ENCODE assay signal across 9 cellular contexts in the genomic region with DNA sequence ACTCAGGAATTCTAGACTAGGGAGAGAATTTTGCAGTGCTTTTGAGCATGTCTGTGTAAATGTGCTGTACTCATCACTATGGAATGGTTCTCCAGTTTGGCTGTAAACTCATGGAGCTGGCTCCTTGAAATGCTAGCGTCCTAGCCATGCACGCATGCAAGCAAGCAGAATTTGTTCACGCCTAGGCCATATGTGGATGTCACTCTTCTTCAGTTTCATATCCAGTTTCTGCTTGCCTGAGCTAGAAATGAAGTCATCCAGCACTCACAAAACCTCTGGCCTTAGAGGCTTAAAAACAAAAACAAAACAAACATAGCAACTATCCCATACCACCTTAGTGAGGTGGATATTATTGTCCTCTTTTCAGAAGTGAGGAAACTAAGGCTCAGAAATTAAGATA. TPM values are rescaled to one million over a fixed set of nuclear protein-coding genes. Genes with fewer than 3 reads are reported as not detected.
A peak's percentile ranks its signal among the peaks of the same experiment; 100 is the strongest.
DNase-seq lines count a peak whose midpoint lies in the region; ATAC-seq lines count a peak whose summit lies in the region.
"Not testable (repeated sequence)": the region's sequence is repeated elsewhere in the genome, so short reads cannot be mapped to it uniquely, and the experiment has no call there.
"Had no signal": no experiment of that assay in that cellular context is flagged by ENCODE, and none has a peak within 500 bp of the region (broad histone marks: within the 10 kb centered on the region; RNA-seq: fewer than 3 reads in every experiment).

No MANE protein-coding gene starts in this region.

- not testable (repeated sequence) for H3K9me3 Mint-ChIP-seq in activated T-helper 17 cell treated with anti-CD3 and anti-CD28 coated beads, Interleukin-2, amount 50 U/mL, for 72 hours; naive B cell

- not testable (repeated sequence) for DNase-seq in naive B cell

- ATAC-seq in GM18909 (IDR thresholded peaks at IDR 0.05; ENCODE audit: poor library complexity, unreplicated experiment) (peak; percentile 40), GM21381 (IDR thresholded peaks at IDR 0.05; ENCODE audit: unreplicated experiment) (peak; percentile 48), HG02610 (IDR thresholded peaks at IDR 0.05; ENCODE audit: unreplicated experiment) (peak; percentile 47), HG03095 (IDR thresholded peaks at IDR 0.05; ENCODE audit: unreplicated experiment) (peak; percentile 42), HG03565 (IDR thresholded peaks at IDR 0.05; ENCODE audit: unreplicated experiment) (peak; percentile 38), naive B cell (ENCODE audit: low read depth in 2 of 2) (peak; percentile 66)
- ATAC-seq in activated T-helper 17 cell treated with anti-CD3 and anti-CD28 coated beads, Interleukin-2, amount 50 U/mL, for 72 hours (replicated peaks), result peak; percentile 55

- not testable (repeated sequence) for H3K27ac Mint-ChIP-seq in activated T-helper 17 cell treated with anti-CD3 and anti-CD28 coated beads, Interleukin-2, amount 50 U/mL, for 72 hours; naive B cell

- H3K4me3 Mint-ChIP-seq in activated T-helper 17 cell treated with anti-CD3 and anti-CD28 coated beads, Interleukin-2, amount 50 U/mL, for 72 hours; naive B cell: not testable (repeated sequence)

- not testable (repeated sequence) for H3K4me1 Mint-ChIP-seq in activated T-helper 17 cell treated with anti-CD3 and anti-CD28 coated beads, Interleukin-2, amount 50 U/mL, for 72 hours; naive B cell

- H3K27me3 Mint-ChIP-seq in activated T-helper 17 cell treated with anti-CD3 and anti-CD28 coated beads, Interleukin-2, amount 50 U/mL, for 72 hours; naive B cell: not testable (repeated sequence)

- not testable (repeated sequence) for H3K36me3 Mint-ChIP-seq in activated T-helper 17 cell treated with anti-CD3 and anti-CD28 coated beads, Interleukin-2, amount 50 U/mL, for 72 hours (ENCODE audit: low read depth); naive B cell

RNA-seq across cellular contexts. Expression of a gene that starts 37.6 kb away (rescaled TPM):
- 10 to 100 TPM; 11.7 to 11.8 TPM for total RNA-seq in activated T-helper 17 cell treated with anti-CD3 and anti-CD28 coated beads, Interleukin-2, amount 50 U/mL, for 72 hours
- polyA plus RNA-seq in naive B cell (ENCODE audit: low read depth in 6 of 6), result under 1 TPM in 1 of 6 donors, not detected in 5; 0.20 TPM
- total RNA-seq: CD4-positive, alpha-beta T cell; thoracic aorta had no signal
